Comparison of ENCODE assay signal across 1 cellular context in genomic region chr4:152209772-152210493, GRCh38.
TF ChIP-seq lines count a peak whose summit lies in the region.

No MANE protein-coding gene starts in this region.

TF ChIP-seq in GM12878, 131 proteins besides CTCF, POLR2A, EP300 and RAD21 (continued from another document):
- no peak for TF ChIP-seq EED (IDR thresholded peaks at IDR 0.05; ENCODE audit: low read depth)
- no peak for TF ChIP-seq ZNF24 (IDR thresholded peaks at IDR 0.05)
- TF ChIP-seq TARDBP (IDR thresholded peaks at IDR 0.05; ENCODE audit: borderline replicate concordance): no peak
- no peak for TF ChIP-seq YBX1 (IDR thresholded peaks at IDR 0.05)
- no peak for TF ChIP-seq SMARCA5 (IDR thresholded peaks at IDR 0.05)
- no peak for TF ChIP-seq FOS (IDR thresholded peaks at IDR 0.05; ENCODE audit: borderline replicate concordance, extremely low read depth, insufficient read length)
- TF ChIP-seq PKNOX1 (IDR thresholded peaks at IDR 0.05): no peak
- TF ChIP-seq ZNF384 (IDR thresholded peaks at IDR 0.05; ENCODE audit: borderline replicate concordance, low read depth, low read length): no peak
- TF ChIP-seq RCOR1 (conservative IDR thresholded peaks at IDR 0.05; ENCODE audit: low read depth, low read length): no peak
- TF ChIP-seq ATF3 (IDR thresholded peaks at IDR 0.05; ENCODE audit: borderline replicate concordance, extremely low read depth, low read depth, low read length): no peak
- no peak for TF ChIP-seq POLR2AphosphoS5 (IDR thresholded peaks at IDR 0.05; ENCODE audit: low read length)
- peak; percentile 14; the same call in 1 of the 2 replicates for TF ChIP-seq BCL11A (IDR thresholded peaks at IDR 0.05; ENCODE audit: low read depth, low read length)
- TF ChIP-seq NFIC (IDR thresholded peaks at IDR 0.05; ENCODE audit: low read depth, low read length): no peak
- peak; percentile 60; the same call in 1 of the 2 replicates for TF ChIP-seq SPI1 (IDR thresholded peaks at IDR 0.05; ENCODE audit: borderline replicate concordance, insufficient read depth, low read depth, low read length)
- peak; percentile 41 for TF ChIP-seq DPF2 (IDR thresholded peaks at IDR 0.05)
- no peak for TF ChIP-seq ASH2L (IDR thresholded peaks at IDR 0.05; ENCODE audit: borderline replicate concordance, low read depth)
- no peak for TF ChIP-seq SKIL (IDR thresholded peaks at IDR 0.05; ENCODE audit: low read depth, poor library complexity, severe bottlenecking)
- peak; percentile 74 for TF ChIP-seq MTA2 (IDR thresholded peaks at IDR 0.05; ENCODE audit: low read depth)
- no peak for TF ChIP-seq IRF3 (IDR thresholded peaks at IDR 0.05)
- no peak for TF ChIP-seq ZNF687 (IDR thresholded peaks at IDR 0.05)
- peak; percentile 78 for TF ChIP-seq MEF2B (IDR thresholded peaks at IDR 0.05; ENCODE audit: partially characterized antibody, poor library complexity, severe bottlenecking)
